In genomic region chr13:34695063-34695462, GRCh38 we compare ENCODE assay signal across 2 cellular contexts.
TF ChIP-seq lines count a peak whose summit lies in the region.

No MANE protein-coding gene starts in this region.

TF ChIP-seq in GM23338, 12 proteins besides CTCF, POLR2A, EP300 and RAD21 (continued from another document):
- no peak for TF ChIP-seq ZNF331 (CRISPR knock-in tag; IDR thresholded peaks at IDR 0.05; ENCODE audit: low read depth)
- no peak for TF ChIP-seq ZNF462 (CRISPR knock-in tag; IDR thresholded peaks at IDR 0.05)
- no peak for TF ChIP-seq NANOG (IDR thresholded peaks at IDR 0.05; ENCODE audit: borderline replicate concordance)
- TF ChIP-seq JUNB (IDR thresholded peaks at IDR 0.05; ENCODE audit: unreplicated experiment): no peak
- TF ChIP-seq ETS1 (IDR thresholded peaks at IDR 0.05): no peak
- TF ChIP-seq REST (IDR thresholded peaks at IDR 0.05; ENCODE audit: unreplicated experiment): no peak
- no peak for TF ChIP-seq STAT1 (IDR thresholded peaks at IDR 0.05; ENCODE audit: unreplicated experiment)
- TF ChIP-seq EZH2 (IDR thresholded peaks at IDR 0.05; ENCODE audit: low read depth, unreplicated experiment): no peak
- no peak for TF ChIP-seq ZNF114 (CRISPR knock-in tag; IDR thresholded peaks at IDR 0.05)
- TF ChIP-seq POLR2AphosphoS5 (IDR thresholded peaks at IDR 0.05; ENCODE audit: low read depth): no peak
- TF ChIP-seq EZH2phosphoT487 (IDR thresholded peaks at IDR 0.05; ENCODE audit: unreplicated experiment): no peak

TF ChIP-seq in H1, 55 proteins besides CTCF, POLR2A, EP300 and RAD21 (continued from another document):
- no peak for TF ChIP-seq NRF1 (IDR thresholded peaks at IDR 0.05; ENCODE audit: low read depth, low read length)
- no peak for TF ChIP-seq JUN (IDR thresholded peaks at IDR 0.05; ENCODE audit: low read depth, low read length)
- no peak for TF ChIP-seq MAFK (IDR thresholded peaks at IDR 0.05; ENCODE audit: low read depth, low read length)
- TF ChIP-seq ZNF274 (IDR thresholded peaks at IDR 0.05; ENCODE audit: borderline replicate concordance, extremely low read depth, low read length): no peak
- TF ChIP-seq SP2 (IDR thresholded peaks at IDR 0.05; ENCODE audit: low read length): no peak
- no peak for TF ChIP-seq TAF7 (optimal IDR thresholded peaks at IDR 0.05; ENCODE audit: borderline replicate concordance, low read depth, low read length)
- no peak for TF ChIP-seq KDM4A (IDR thresholded peaks at IDR 0.05; ENCODE audit: low read depth, low read length, severe bottlenecking)
- no peak for TF ChIP-seq ATF3 (IDR thresholded peaks at IDR 0.05; ENCODE audit: insufficient read depth, low read depth, low read length)
- TF ChIP-seq CBX5 (IDR thresholded peaks at IDR 0.05; ENCODE audit: low read depth, low read length): no peak
- no peak for TF ChIP-seq HDAC6 (IDR thresholded peaks at IDR 0.05; ENCODE audit: low read depth, low read length)
